Comparison of ENCODE assay signal across 26 cellular contexts in the genomic region with DNA sequence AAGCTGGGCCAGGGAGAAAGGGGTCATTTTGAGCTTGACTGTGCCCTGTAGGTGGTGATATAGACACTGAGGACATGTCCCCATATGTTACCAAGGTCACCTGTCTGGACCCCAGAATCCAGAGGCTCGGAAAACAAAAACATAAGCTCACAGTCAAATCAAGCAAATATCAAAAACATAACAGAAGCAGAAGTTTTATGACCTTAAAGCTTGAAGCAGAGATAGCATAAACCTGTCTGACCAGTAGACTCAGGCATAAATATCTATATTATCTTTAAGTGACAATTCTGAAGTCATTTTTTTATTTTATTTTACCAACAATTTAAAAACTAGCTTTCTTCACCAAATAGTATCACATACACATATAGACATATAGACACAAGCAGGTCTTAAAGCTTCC. TPM values are rescaled to one million over a fixed set of nuclear protein-coding genes. Genes with fewer than 3 reads are reported as not detected.
DNase-seq lines count a peak whose midpoint lies in the region; ATAC-seq, FAIRE-seq and TF ChIP-seq lines count a peak whose summit lies in the region.
"Had no signal": no experiment of that assay in that cellular context is flagged by ENCODE, and none has a peak within 500 bp of the region (broad histone marks: within the 10 kb centered on the region; RNA-seq: fewer than 3 reads in every experiment).

No MANE protein-coding gene starts in this region.

- H3K9ac ChIP-seq in HepG2 (ENCODE audit: insufficient read depth, low read depth, low read length) (no peak overlapping the region), OCI-LY3 (ENCODE audit: low read length) (no peak overlapping the region), keratinocyte (ENCODE audit: control insufficient read depth, extremely low read depth, insufficient read depth, low read length) (no peak overlapping the region)
- H3K9ac ChIP-seq: BLaER1 had no signal

- H3K9me3 ChIP-seq in HepG2 (ENCODE audit: low read length) = no peaks in the 10 kb centered on the region
- H3K9me3 ChIP-seq in right lobe of liver = no peaks in the 10 kb centered on the region
- no peaks in the 10 kb centered on the region for H3K9me3 ChIP-seq in HEK293 (ENCODE audit: control insufficient read depth, insufficient read depth, low read depth, low read length)
- H3K9me3 ChIP-seq in OCI-LY3 (ENCODE audit: insufficient read depth, low read length) = no peaks in the 10 kb centered on the region
- H3K9me3 ChIP-seq in keratinocyte (ENCODE audit: control insufficient read depth, low read depth, low read length) = no peaks in the 10 kb centered on the region
- H3K9me3 ChIP-seq: BE2C had no signal

- CTCF ChIA-PET in HepG2 (lab: Yijun Ruan, JAX; ENCODE audit: low intra/inter-chr PET ratio, low total read pairs) = no interaction called here
- CTCF ChIA-PET in HEK293 (lab: Yijun Ruan, JAX) = interaction anchor here (0.5 to 2.8 kb wide), 8 partner anchors 10 to 1145 kb away, joined by 3 to 11 read pairs (median 4); partner anchors contain the start of gene RHOU

- in situ Hi-C loops in HepG2 (cut with HindIII; ENCODE audit: extremely low pct_ligation_motif_present, low pct_unique_long_range_greater_than_20kb) = no loop called here

- H3K79me2 ChIP-seq in HepG2 (ENCODE audit: insufficient read depth, low read length) = no peaks in the 10 kb centered on the region
- no peaks in the 10 kb centered on the region for H3K79me2 ChIP-seq in OCI-LY3 (ENCODE audit: low read length)
- no peaks in the 10 kb centered on the region for H3K79me2 ChIP-seq in keratinocyte (ENCODE audit: control insufficient read depth, insufficient read depth, low read length)

- H3K27me3 ChIP-seq in HepG2 (ENCODE audit: control insufficient read depth in 1 of 2, insufficient read depth in 2 of 2, low read length in 2 of 2) (no peaks in the 10 kb centered on the region), right lobe of liver (no peaks in the 10 kb centered on the region), OCI-LY3 (ENCODE audit: low read depth, low read length) (no peaks in the 10 kb centered on the region), keratinocyte (ENCODE audit: control insufficient read depth, extremely low read depth, insufficient read depth, low read length) (peaks cover 3% of the 10 kb centered on the region)
- H3K27me3 ChIP-seq: BE2C, BLaER1 had no signal

- H3K4me1 ChIP-seq in HepG2 (ENCODE audit: insufficient read depth, low read length) = peaks cover 2% of the 10 kb centered on the region; the same call in 1 of the 2 replicates
- H3K4me1 ChIP-seq in right lobe of liver = peaks cover 0 to 20% (median 4%) of the 10 kb centered on the region in 4 donors
- H3K4me1 ChIP-seq in HEK293 (ENCODE audit: control insufficient read depth, insufficient read depth, low read length) = peaks cover 4% of the 10 kb centered on the region
- H3K4me1 ChIP-seq in OCI-LY3 (ENCODE audit: low read length) = no peaks in the 10 kb centered on the region
- no peaks in the 10 kb centered on the region for H3K4me1 ChIP-seq in keratinocyte (ENCODE audit: control insufficient read depth, extremely low read depth, insufficient read depth, low read length)
- H3K4me1 ChIP-seq: BLaER1 had no signal

- no TSS peak for BruUV-seq in HepG2 (replicated peaks; lab: Mats Ljungman, UMichigan)

- no peak for TF ChIP-seq RAD21 in HepG2 (CRISPR knock-in tag; IDR thresholded peaks at IDR 0.05)

- H3K9me1 ChIP-seq in keratinocyte (ENCODE audit: control insufficient read depth, extremely low read depth, insufficient read depth, low read length) = no peaks in the 10 kb centered on the region

- TF ChIP-seq POLR2A in HepG2 (IDR thresholded peaks at IDR 0.05; ENCODE audit: insufficient read depth in 1 of 2, low read depth in 2 of 2, low read length in 2 of 2) (no peak), right lobe of liver (IDR thresholded peaks at IDR 0.05) (no peak), GM12892 (IDR thresholded peaks at IDR 0.05; ENCODE audit: low read depth, low read length) (no peak)

- intact Hi-C loops in HepG2 (cut with micrococcal nuclease; ENCODE audit: unreplicated experiment) (no loop called here), right lobe of liver (cut with DNase I) (no loop called here)

- POLR2A ChIA-PET in HepG2 (lab: Yijun Ruan, JAX) = no interaction called here
- POLR2A ChIA-PET in HEK293 (lab: Yijun Ruan, JAX) = no interaction called here

- H3K27ac ChIP-seq in HepG2 (ENCODE audit: extremely low read length, insufficient read depth, low read length) (no peak overlapping the region), right lobe of liver (no peak overlapping the region), HEK293 (ENCODE audit: extremely low read depth, low read depth, low read length) (no peak overlapping the region), OCI-LY3 (ENCODE audit: low read length) (no peak overlapping the region), keratinocyte (ENCODE audit: control insufficient read depth, insufficient read depth, low read length) (no peak overlapping the region)
- H3K27ac ChIP-seq: BLaER1 had no signal

- ATAC-seq in HepG2 (no peak), right lobe of liver (no peak), HG02981 (IDR thresholded peaks at IDR 0.05; ENCODE audit: unreplicated experiment) (no peak)
- ATAC-seq: GM12878 had no signal

- dilution Hi-C loops in keratinocyte (cut with MboI; ENCODE audit: extremely low pct_ligation_motif_present, low sequenced_read_pairs) = no loop called here

- H4K20me1 ChIP-seq in HepG2 (ENCODE audit: insufficient read depth, low read length) (no peaks in the 10 kb centered on the region), OCI-LY3 (ENCODE audit: insufficient read depth, low read length) (no peaks in the 10 kb centered on the region), keratinocyte (ENCODE audit: control insufficient read depth, extremely low read depth, insufficient read depth, low read length) (no peaks in the 10 kb centered on the region)
- H4K20me1 ChIP-seq: BLaER1 had no signal

- H3K4me2 ChIP-seq in HepG2 (ENCODE audit: low read depth, low read length) (no peak overlapping the region), OCI-LY3 (ENCODE audit: low read length) (no peak overlapping the region), keratinocyte (ENCODE audit: control insufficient read depth, extremely low read depth, insufficient read depth, low read depth, low read length) (no peak overlapping the region)
- H3K4me2 ChIP-seq: BLaER1 had no signal

- FAIRE-seq in HepG2 (lab: Jason Lieb, UNC) (no peak), keratinocyte (lab: Jason Lieb, UNC) (peak; percentile 43), GM12892 (lab: Jason Lieb, UNC) (no peak)
- FAIRE-seq: GM12878, GM19239 had no signal

- 36% methylated on average over 1 of the region's 1 CpG for WGBS in HepG2 (ENCODE audit: low lambda C conversion rate)
- 100% methylated on average over 1 of the region's 1 CpG for WGBS in right lobe of liver (ENCODE audit: insufficient coverage, low coverage, low lambda C conversion rate, missing lambda C conversion rate)

- H3K36me3 ChIP-seq in HepG2 (replicated peaks in 1 of 2; ENCODE audit: control insufficient read depth in 1 of 2, insufficient read depth in 2 of 2, low read length in 2 of 2) (no peaks in the 10 kb centered on the region), right lobe of liver (no peaks in the 10 kb centered on the region), HEK293 (ENCODE audit: control insufficient read depth in 2 of 2, insufficient read depth in 1 of 2, low read length in 2 of 2) (no peaks in the 10 kb centered on the region), OCI-LY3 (replicated peaks; ENCODE audit: low read depth, low read length) (no peaks in the 10 kb centered on the region), keratinocyte (ENCODE audit: control insufficient read depth in 2 of 2, extremely low read depth in 1 of 2, insufficient read depth in 2 of 2, low read length in 2 of 2) (no peaks in the 10 kb centered on the region)
- H3K36me3 ChIP-seq: BE2C, BLaER1 had no signal

- H3K4me3 ChIP-seq in HepG2 (replicated peaks in 1 of 3; ENCODE audit: insufficient read depth in 1 of 3, low read depth in 2 of 3, low read length in 3 of 3) (no peak overlapping the region), right lobe of liver (no peak overlapping the region), HEK293 (ENCODE audit: low read depth, low read length) (no peak overlapping the region), OCI-LY3 (ENCODE audit: low read length) (no peak overlapping the region), keratinocyte (ENCODE audit: control insufficient read depth in 2 of 3, extremely low read depth in 1 of 3, insufficient read depth in 2 of 3, low read depth in 1 of 3, low read length in 3 of 3) (no peak overlapping the region)
- H3K4me3 ChIP-seq: BLaER1, GM12878 had no signal

- TF ChIP-seq CTCF in HepG2 (CRISPR knock-in tag; IDR thresholded peaks at IDR 0.05) = peak; percentile 29
- TF ChIP-seq CTCF in right lobe of liver (IDR thresholded peaks at IDR 0.05) = no peak
- TF ChIP-seq CTCF in HEK293 (tag by site-specific recombination; IDR thresholded peaks at IDR 0.05) = no peak
- 0 out of 2 replicates have a peak, but pooled peaks have one; percentile 13 for TF ChIP-seq CTCF in OCI-LY3 (IDR thresholded peaks at IDR 0.05; ENCODE audit: low read depth, low read length)
- TF ChIP-seq CTCF in keratinocyte (optimal IDR thresholded peaks at IDR 0.05 in 1 of 3, IDR thresholded peaks at IDR 0.05 in 1 of 3, conservative IDR thresholded peaks at IDR 0.05 in 1 of 3; ENCODE audit: extremely low read depth in 1 of 3, insufficient read depth in 2 of 3, low read length in 3 of 3) = no peak

- TF ChIP-seq EP300 in HepG2 (IDR thresholded peaks at IDR 0.05; ENCODE audit: low read depth in 2 of 2, low read length in 2 of 2) (no peak), HepG2 (CRISPR knock-in tag; IDR thresholded peaks at IDR 0.05; ENCODE audit: borderline replicate concordance) (no peak)

- H2AFZ ChIP-seq in HepG2 (ENCODE audit: low read length) (no peak overlapping the region), OCI-LY3 (ENCODE audit: low read depth, low read length) (no peak overlapping the region), keratinocyte (ENCODE audit: control insufficient read depth, low read length) (no peak overlapping the region)

- DNase-seq in HepG2 (ENCODE audit: low spot score) (no peak), right lobe of liver (no peak), keratinocyte (ENCODE audit: low read depth, low spot score) (no peak), GM12892 (ENCODE audit: insufficient read length) (no peak), GM19240 (ENCODE audit: insufficient read length, low spot score) (no peak)
- DNase-seq: 8988T; ACHN; BE2C; C1 segment of cervical spinal cord; CD4-positive, alpha-beta memory T cell; CD4-positive, CD25-positive, alpha-beta regulatory T cell; CD8-positive, alpha-beta memory T cell; COR-L47; DMS 273 treated with DMSO at 0.1 percent for 48 hours; DMS153; DMS53; DMS79; DND-41; EL; GDM1 had no signal

RNA-seq across cellular contexts. Expression of gene RHOU, which starts 32.8 kb away (rescaled TPM):
- total RNA-seq in HepG2 (2016; rRNA removed; fragmentation: Illumina TruSeq; extraction: Trizol) = 18.5 and 23.6 TPM in 2 replicates
- total RNA-seq in HepG2 (2016; cell fraction: cytosol; rRNA removed; fragmentation: Illumina TruSeq; extraction: Trizol; ENCODE audit: low read depth) = 3.3 and 4.3 TPM in 2 replicates
- 19.1 and 24.0 TPM in 2 replicates for total RNA-seq in HepG2 (2016; cell fraction: insoluble cytoplasmic fraction; rRNA removed; fragmentation: Illumina TruSeq; extraction: Trizol)
- 14.7 and 15.0 TPM in 2 replicates for total RNA-seq in HepG2 (2016; cell fraction: membrane; rRNA removed; fragmentation: Illumina TruSeq; extraction: Trizol)
- total RNA-seq in HepG2 (2016; cell fraction: nucleus; rRNA removed; fragmentation: Illumina TruSeq; extraction: Trizol) = 12.1 and 12.4 TPM in 2 replicates
- 11.9 and 14.7 TPM in 2 replicates for polyA plus RNA-seq in HepG2 (2011; rRNA removed)
- polyA plus RNA-seq in HepG2 (2011; cell fraction: cytosol; rRNA removed) = 8.3 and 12.2 TPM in 2 replicates
- polyA plus RNA-seq in HepG2 (2011; cell fraction: nucleus; rRNA removed) = 6.9 and 11.2 TPM in 2 replicates
- 22.4 and 26.2 TPM in 2 replicates for polyA plus RNA-seq in HepG2 (2012)
- 2.4 and 3.1 TPM in 2 replicates for polyA plus RNA-seq in HepG2 (2016; cell fraction: cytosol; fragmentation: Illumina TruSeq; extraction: Trizol; ENCODE audit: low read depth)
- 29.9 and 30.8 TPM in 2 replicates for polyA plus RNA-seq in HepG2 (2016; cell fraction: insoluble cytoplasmic fraction; fragmentation: Illumina TruSeq; extraction: Trizol; ENCODE audit: low read depth)
- polyA plus RNA-seq in HepG2 (2016; cell fraction: membrane; fragmentation: Illumina TruSeq; extraction: Trizol; ENCODE audit: low read depth) = 9.4 and 10.5 TPM in 2 replicates
- polyA plus RNA-seq in HepG2 (2016; cell fraction: nucleus; fragmentation: Illumina TruSeq; extraction: Trizol; ENCODE audit: insufficient read depth, low read depth) = 22.5 and 23.1 TPM in 2 replicates
- polyA minus RNA-seq in HepG2 (2011; rRNA and poly(A)+ RNA removed; ENCODE audit: low replicate concordance) = 2.0 and 14.2 TPM in 2 replicates
- polyA minus RNA-seq in HepG2 (2011; cell fraction: cytosol; rRNA and poly(A)+ RNA removed) = 15.8 and 19.7 TPM in 2 replicates
- 5.9 and 12.1 TPM in 2 replicates for polyA minus RNA-seq in HepG2 (2011; cell fraction: nucleus; rRNA and poly(A)+ RNA removed)
- total RNA-seq in right lobe of liver = 10 to 100 TPM; 16.6 to 22.2 (median 19.6) TPM
- 0.08 to 0.31 TPM (median 0.29 TPM) in 3 replicates for polyA plus RNA-seq in keratinocyte
- 0.24 TPM for polyA plus RNA-seq in keratinocyte (2011; ENCODE audit: low read depth)
- 0.25 and 0.38 TPM in 2 replicates for polyA plus RNA-seq in keratinocyte (2011; cell fraction: cytosol; rRNA removed)
- 0.29 and 0.43 TPM in 2 replicates for polyA plus RNA-seq in keratinocyte (2011; cell fraction: nucleus; rRNA removed)
- 0.10 and 0.75 TPM in 2 replicates for polyA plus RNA-seq in keratinocyte (2012; ENCODE audit: low replicate concordance)
- 0.06 to 0.30 TPM in 2 of 3 replicates, not detected in the other for polyA minus RNA-seq in keratinocyte
- 0.77 TPM for polyA minus RNA-seq in keratinocyte (2011; cell fraction: cytosol; rRNA and poly(A)+ RNA removed)
- polyA minus RNA-seq in keratinocyte (2011; cell fraction: nucleus; rRNA and poly(A)+ RNA removed) = 0.21 and 0.39 TPM in 2 replicates
- polyA plus RNA-seq in GM12892 (2012; ENCODE audit: missing spikeins) = 0.06 TPM
- total RNA-seq: GM12878 had no signal
- polyA plus RNA-seq: GM12878 had no signal

Comparison
In these comparisons a context has a peak if more than half of its experiments do, and no peak if none do; other contexts are left out.
1. CTCF ChIP-seq: peak in HepG2 (single experiment) and OCI-LY3 (single experiment); none in right lobe of liver (0 of 4), HEK293 (single experiment) and keratinocyte (0 of 3).
2. Of the 63 proteins assayed by ChIP-seq in both HepG2 and HEK293: peak only in HepG2: CTCF; only in HEK293: SETDB1; in both: none; in neither: 61.